Comparison of ENCODE assay signal across 17 cellular contexts in the genomic region with DNA sequence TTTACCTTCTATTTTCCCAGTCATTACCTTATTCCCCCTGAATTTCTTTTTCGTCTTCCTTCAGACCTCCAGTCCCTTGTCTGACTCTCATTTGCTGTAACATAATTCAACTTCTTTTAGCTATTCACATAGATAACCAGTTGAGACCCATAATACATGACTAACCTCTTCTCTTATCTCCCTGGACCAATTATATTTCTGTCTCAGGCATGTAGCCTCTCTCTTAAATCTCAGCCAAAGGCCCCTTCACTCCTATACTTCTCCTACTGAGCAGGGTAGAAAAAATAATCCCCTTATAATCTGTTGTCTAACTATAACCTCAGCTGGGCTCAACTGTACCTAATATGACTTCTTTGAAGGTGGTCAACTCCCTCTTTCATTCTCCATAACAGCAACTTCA. TPM values are rescaled to one million over a fixed set of nuclear protein-coding genes. Genes with fewer than 3 reads are reported as not detected.
DNase-seq lines count a peak whose midpoint lies in the region; ATAC-seq, FAIRE-seq and TF ChIP-seq lines count a peak whose summit lies in the region.
"Had no signal": no experiment of that assay in that cellular context is flagged by ENCODE, and none has a peak within 500 bp of the region (broad histone marks: within the 10 kb centered on the region; RNA-seq: fewer than 3 reads in every experiment).

No MANE protein-coding gene starts in this region.

- FAIRE-seq in astrocyte (lab: Jason Lieb, UNC) = peak; percentile 34
- FAIRE-seq: HepG2, HTR-8/SVneo had no signal

- no peak for TF ChIP-seq CTCF in astrocyte (IDR thresholded peaks at IDR 0.05; ENCODE audit: insufficient read depth, low read depth, low read length)
- TF ChIP-seq CTCF in type B pancreatic cell (conservative IDR thresholded peaks at IDR 0.05) = no peak

- ATAC-seq in activated naive CD8-positive, alpha-beta T cell treated with anti-CD3 and anti-CD28 coated beads, Interleukin-2, amount 50 U/mL, for 24 hours = no peak
- ATAC-seq in SK-N-SH treated with all-trans-retinoic acid at 6 μM for 48 hours = no peak
- ATAC-seq in activated T-cell treated with anti-CD3 and anti-CD28 coated beads, Interleukin-2, amount 50 U/mL, for 4 hours = no peak
- ATAC-seq: HepG2 had no signal

- no peak overlapping the region for H3K4me2 ChIP-seq in astrocyte (ENCODE audit: low read length)
- H3K4me2 ChIP-seq: BLaER1 treated with 17β-estradiol and CSF1 and Interleukin-3, amounts not matched to agents 10 nM and 100 nM had no signal

- H3K9ac ChIP-seq in astrocyte (ENCODE audit: low read length) = no peak overlapping the region
- H3K9ac ChIP-seq: BLaER1 treated with 17β-estradiol and CSF1 and Interleukin-3, amounts not matched to agents 10 nM and 100 nM had no signal

- H3K36me3 Mint-ChIP-seq in activated naive CD8-positive, alpha-beta T cell = peaks cover 5% of the 10 kb centered on the region
- H3K36me3 Mint-ChIP-seq in activated naive CD8-positive, alpha-beta T cell treated with anti-CD3 and anti-CD28 coated beads, Interleukin-2, amount 50 U/mL, for 24 hours (ENCODE audit: low read depth) = peaks cover 2% of the 10 kb centered on the region
- H3K36me3 Mint-ChIP-seq in astrocyte (ENCODE audit: low read depth, unreplicated experiment) = peaks cover 4% of the 10 kb centered on the region
- peaks cover 7% of the 10 kb centered on the region for H3K36me3 Mint-ChIP-seq in activated T-cell treated with anti-CD3 and anti-CD28 coated beads, Interleukin-2, amount 50 U/mL, for 4 hours (ENCODE audit: insufficient read depth)
- peaks cover 6% of the 10 kb centered on the region for H3K36me3 Mint-ChIP-seq in type B pancreatic cell

- peaks cover 38% of the 10 kb centered on the region for H4K20me1 ChIP-seq in astrocyte (ENCODE audit: insufficient read depth, low read length)

- H3K4me3 Mint-ChIP-seq in activated naive CD8-positive, alpha-beta T cell = no peak overlapping the region
- H3K4me3 Mint-ChIP-seq in activated naive CD8-positive, alpha-beta T cell treated with anti-CD3 and anti-CD28 coated beads, Interleukin-2, amount 50 U/mL, for 24 hours = no peak overlapping the region
- H3K4me3 Mint-ChIP-seq in astrocyte (ENCODE audit: unreplicated experiment) (no peak overlapping the region), type B pancreatic cell (no peak overlapping the region)
- H3K4me3 Mint-ChIP-seq in activated T-cell treated with anti-CD3 and anti-CD28 coated beads, Interleukin-2, amount 50 U/mL, for 4 hours = no peak overlapping the region
- H3K4me3 Mint-ChIP-seq: HFFc6 had no signal

- no peaks in the 10 kb centered on the region for H3K9me3 ChIP-seq in astrocyte (ENCODE audit: insufficient read depth, low read depth, low read length)
- H3K9me3 ChIP-seq: BLaER1 treated with 17β-estradiol and CSF1 and Interleukin-3, amounts not matched to agents 10 nM and 100 nM had no signal

- no peaks in the 10 kb centered on the region for H3K9me3 Mint-ChIP-seq in activated naive CD8-positive, alpha-beta T cell (ENCODE audit: low read depth)
- no peaks in the 10 kb centered on the region for H3K9me3 Mint-ChIP-seq in activated naive CD8-positive, alpha-beta T cell treated with anti-CD3 and anti-CD28 coated beads, Interleukin-2, amount 50 U/mL, for 24 hours
- no peaks in the 10 kb centered on the region for H3K9me3 Mint-ChIP-seq in astrocyte (ENCODE audit: unreplicated experiment)
- no peaks in the 10 kb centered on the region for H3K9me3 Mint-ChIP-seq in activated T-cell treated with anti-CD3 and anti-CD28 coated beads, Interleukin-2, amount 50 U/mL, for 4 hours
- H3K9me3 Mint-ChIP-seq in type B pancreatic cell = no peaks in the 10 kb centered on the region
- H3K9me3 Mint-ChIP-seq: CD4-positive, CD25-positive, alpha-beta regulatory T cell; HFFc6 had no signal

- H3K79me2 ChIP-seq in astrocyte (ENCODE audit: insufficient read depth, low read length) = peaks cover 82% of the 10 kb centered on the region

- H3K27me3 ChIP-seq in astrocyte (ENCODE audit: insufficient read depth, low read length) = no peaks in the 10 kb centered on the region
- H3K27me3 ChIP-seq: BLaER1 treated with 17β-estradiol and CSF1 and Interleukin-3, amounts not matched to agents 10 nM and 100 nM had no signal

- H3K27ac Mint-ChIP-seq in activated naive CD8-positive, alpha-beta T cell = peak overlapping the region; percentile 30
- H3K27ac Mint-ChIP-seq in activated naive CD8-positive, alpha-beta T cell treated with anti-CD3 and anti-CD28 coated beads, Interleukin-2, amount 50 U/mL, for 24 hours = no peak overlapping the region
- H3K27ac Mint-ChIP-seq in astrocyte (ENCODE audit: unreplicated experiment) = no peak overlapping the region
- no peak overlapping the region for H3K27ac Mint-ChIP-seq in type B pancreatic cell
- H3K27ac Mint-ChIP-seq: HFFc6 had no signal

- DNase-seq in activated naive CD8-positive, alpha-beta T cell treated with anti-CD3 and anti-CD28 coated beads, Interleukin-2, amount 50 U/mL, for 24 hours = no peak
- DNase-seq in OCI-M1 (lab: John Stamatoyannopoulos, UW) (peak; percentile 95), astrocyte (ENCODE audit: low read depth) (no peak), type B pancreatic cell (ENCODE audit: extremely low spot score, unreplicated experiment) (no peak)
- DNase-seq in activated T-cell treated with anti-CD3 and anti-CD28 coated beads, Interleukin-2, amount 50 U/mL, for 4 hours = no peak
- DNase-seq: 8988T; AML-193; Calu3; CD4-positive, CD25-positive, alpha-beta regulatory T cell; DMS 273 treated with DMSO at 0.1 percent for 48 hours; HCEC 1CT; HFFc6 had no signal

- no peaks in the 10 kb centered on the region for H3K36me3 ChIP-seq in astrocyte (ENCODE audit: insufficient read depth, low read length)

- H3K4me1 ChIP-seq in astrocyte (ENCODE audit: insufficient read depth, low read length) = no peaks in the 10 kb centered on the region

- no peak overlapping the region for H2AFZ ChIP-seq in astrocyte (ENCODE audit: low read depth, low read length)

- no peaks in the 10 kb centered on the region for H3K27me3 Mint-ChIP-seq in activated naive CD8-positive, alpha-beta T cell
- H3K27me3 Mint-ChIP-seq in activated naive CD8-positive, alpha-beta T cell treated with anti-CD3 and anti-CD28 coated beads, Interleukin-2, amount 50 U/mL, for 24 hours = no peaks in the 10 kb centered on the region
- H3K27me3 Mint-ChIP-seq in astrocyte (ENCODE audit: low read depth, unreplicated experiment) = no peaks in the 10 kb centered on the region
- H3K27me3 Mint-ChIP-seq in activated T-cell treated with anti-CD3 and anti-CD28 coated beads, Interleukin-2, amount 50 U/mL, for 4 hours (ENCODE audit: low read depth) = no peaks in the 10 kb centered on the region
- no peaks in the 10 kb centered on the region for H3K27me3 Mint-ChIP-seq in type B pancreatic cell
- H3K27me3 Mint-ChIP-seq: CD4-positive, CD25-positive, alpha-beta regulatory T cell had no signal

- H3K4me3 ChIP-seq in astrocyte (ENCODE audit: insufficient read depth, low read depth, low read length) = no peak overlapping the region
- H3K4me3 ChIP-seq: BLaER1 treated with 17β-estradiol and CSF1 and Interleukin-3, amounts not matched to agents 10 nM and 100 nM had no signal

- H3K4me1 Mint-ChIP-seq in activated naive CD8-positive, alpha-beta T cell (ENCODE audit: low read depth) = peaks cover 56% of the 10 kb centered on the region
- H3K4me1 Mint-ChIP-seq in activated naive CD8-positive, alpha-beta T cell treated with anti-CD3 and anti-CD28 coated beads, Interleukin-2, amount 50 U/mL, for 24 hours = peaks cover 40% of the 10 kb centered on the region
- H3K4me1 Mint-ChIP-seq in astrocyte (ENCODE audit: low read depth, unreplicated experiment) (no peaks in the 10 kb centered on the region), type B pancreatic cell (ENCODE audit: unreplicated experiment) (peaks cover 17% of the 10 kb centered on the region)
- peaks cover 50% of the 10 kb centered on the region for H3K4me1 Mint-ChIP-seq in activated T-cell treated with anti-CD3 and anti-CD28 coated beads, Interleukin-2, amount 50 U/mL, for 4 hours (ENCODE audit: low read depth)

- no peak overlapping the region for H3K27ac ChIP-seq in astrocyte (ENCODE audit: low read depth, low read length)
- H3K27ac ChIP-seq: BLaER1 treated with 17β-estradiol and CSF1 and Interleukin-3, amounts not matched to agents 10 nM and 100 nM had no signal

TF ChIP-seq in SK-N-SH treated with all-trans-retinoic acid at 6 μM for 48 hours, 23 proteins besides CTCF, POLR2A, EP300 and RAD21:
- no peak for TF ChIP-seq ZNF70 (CRISPR knock-in tag; IDR thresholded peaks at IDR 0.05)
- no peak for TF ChIP-seq RARB (CRISPR knock-in tag; IDR thresholded peaks at IDR 0.05)
- TF ChIP-seq ZFP3 (CRISPR knock-in tag; IDR thresholded peaks at IDR 0.05) = no peak
- TF ChIP-seq ESRRG (CRISPR knock-in tag; IDR thresholded peaks at IDR 0.05) = no peak
- no peak for TF ChIP-seq TSHZ2 (CRISPR knock-in tag; IDR thresholded peaks at IDR 0.05)
- TF ChIP-seq SNAI2 (CRISPR knock-in tag; IDR thresholded peaks at IDR 0.05) = no peak

RNA-seq across cellular contexts. Expression of gene RANBP6, which starts 20.9 kb away (rescaled TPM):
- total RNA-seq in astrocyte (28.4 and 29.5 TPM in 2 replicates), type B pancreatic cell (ENCODE audit: low replicate concordance) (18.8 and 24.0 TPM in 2 replicates)
- total RNA-seq in activated T-cell treated with anti-CD3 and anti-CD28 coated beads, Interleukin-2, amount 50 U/mL, for 4 hours = 10 to 100 TPM; 19.3 to 20.6 (median 20.0) TPM
